ENCODE assay signal across 8 cellular contexts in genomic region chr2:97645700-97646629, GRCh38. TPM values are rescaled to one million over a fixed set of nuclear protein-coding genes. Genes with fewer than 3 reads are reported as not detected.
DNase-seq lines count a peak whose midpoint lies in the region; TF ChIP-seq lines count a peak whose summit lies in the region.

Gene COX5B (plus strand): TSS chr2:97646062. CDS start chr2:97646087, 25 bp downstream.

- peak within 1 kb of the TSS; percentile 81 for H3K4me3 ChIP-seq in effector memory CD4-positive, alpha-beta T cell (ENCODE audit: insufficient read depth, low read depth, low read length, poor library complexity, severe bottlenecking)

- peak within 1 kb of the TSS; percentile 85 for H3K27ac ChIP-seq in effector memory CD4-positive, alpha-beta T cell (ENCODE audit: insufficient read depth, low read length, poor library complexity, severe bottlenecking)

- DNase-seq in CMK (ENCODE audit: low read depth) (peak; percentile 81), GM20000 (ENCODE audit: low spot score) (peak; percentile 98), HT-29 (ENCODE audit: low spot score) (peak; percentile 98), NOMO-1 (lab: John Stamatoyannopoulos, UW; ENCODE audit: unreplicated experiment in 2 of 2) (peak; percentile 99), medulla oblongata (ENCODE audit: extremely low spot score) (peak; percentile 99)
- peak; percentile 97 to 98 (median 98) for DNase-seq in effector memory CD4-positive, alpha-beta T cell
- peak; percentile 98 for DNase-seq in stimulated activated CD8-positive, alpha-beta memory T cell treated with anti-CD3 and anti-CD28 coated beads, Interleukin-12 subunit alpha, Interleukin-12 subunit beta, amount 100 ng/mL, for 1 hour (ENCODE audit: low read depth)

- TF ChIP-seq CTCF in GM20000 (IDR thresholded peaks at IDR 0.05; ENCODE audit: extremely low read depth, missing control alignments): no peak

- CTCF ChIA-PET in activated CD8-positive, alpha-beta memory T cell treated with anti-CD3 and anti-CD28 coated beads for 36 hours (lab: Charles Lee): interaction anchor here (0.7 to 2.7 kb wide), 10 partner anchors 10 to 102 kb away, joined by 3 to 28 read pairs (median 7); partner anchors contain the start of genes ACTR1B, ANKRD36B and ZAP70

- no peaks in the 10 kb centered on the region for H3K27me3 ChIP-seq in effector memory CD4-positive, alpha-beta T cell (replicated peaks; ENCODE audit: control insufficient read depth, insufficient read depth, low read length, poor library complexity, severe bottlenecking)

- no peaks in the 10 kb centered on the region for H3K9me3 ChIP-seq in effector memory CD4-positive, alpha-beta T cell (ENCODE audit: control insufficient read depth, low read length)

- peaks cover 15% of the 10 kb centered on the region for H3K4me1 ChIP-seq in effector memory CD4-positive, alpha-beta T cell (ENCODE audit: control insufficient read depth, insufficient read depth, low read length, poor library complexity, severe bottlenecking)

- POLR2A ChIA-PET in activated CD8-positive, alpha-beta memory T cell treated with anti-CD3 and anti-CD28 coated beads for 36 hours (lab: Charles Lee): interaction anchor here (0.6 to 10.0 kb wide), 7 partner anchors 9 to 1437 kb away, joined by 3 to 148 read pairs (median 5); partner anchors contain the start of genes ACTR1B, STARD7 and ZAP70

- H3K36me3 ChIP-seq in effector memory CD4-positive, alpha-beta T cell (ENCODE audit: control insufficient read depth, insufficient read depth, low read length): peaks cover 22% of the 10 kb centered on the region

RNA-seq across cellular contexts. Expression of gene COX5B, which starts in this region (rescaled TPM):
- total RNA-seq in HT-29 (2014; rRNA removed; shearing (Covaris generic)): 428 and 475 TPM in 2 replicates
- total RNA-seq in activated CD8-positive, alpha-beta memory T cell treated with anti-CD3 and anti-CD28 coated beads for 36 hours: 100 to 1,000 TPM; 209 to 210 TPM

Comparison
In these comparisons a context has a peak if more than half of its experiments do, and no peak if none do; other contexts are left out.
1. Peak in every context shown above with its lines: DNase-seq, H3K4me3 ChIP-seq and H3K27ac ChIP-seq.